In genomic region chr20:61478094-61478493, GRCh38 we compare ENCODE assay signal across 29 cellular contexts.
DNase-seq lines count a peak whose midpoint lies in the region; ATAC-seq, FAIRE-seq and TF ChIP-seq lines count a peak whose summit lies in the region.
"Had no signal": no experiment of that assay in that cellular context is flagged by ENCODE, and none has a peak within 500 bp of the region (broad histone marks: within the 10 kb centered on the region; RNA-seq: fewer than 3 reads in every experiment).

No MANE protein-coding gene starts in this region.

- H3K18ac ChIP-seq in mesendoderm (ENCODE audit: low read length), result no peak overlapping the region

- in situ Hi-C loops in HepG2 (cut with HindIII; ENCODE audit: extremely low pct_ligation_motif_present, low pct_unique_long_range_greater_than_20kb), result no loop called here

- no peak overlapping the region for H2BK15ac ChIP-seq in mesendoderm (replicated peaks; ENCODE audit: low read depth)

- TF ChIP-seq POLR2A in HepG2 (IDR thresholded peaks at IDR 0.05; ENCODE audit: insufficient read depth in 1 of 2, low read depth in 2 of 2, low read length in 2 of 2), result no peak
- TF ChIP-seq POLR2A in right lobe of liver (IDR thresholded peaks at IDR 0.05), result no peak

- DNase-seq in HepG2 (ENCODE audit: low spot score) (no peak), right lobe of liver (no peak), RWPE2 (ENCODE audit: low spot score) (peak; percentile 78), mesendoderm (no peak), NCI-H510A treated with DMSO at 0.1 percent for 48 hours (lab: John Stamatoyannopoulos, UW) (no peak), HUDEP-2 (lab: John Stamatoyannopoulos, UW; ENCODE audit: unreplicated experiment in 76 of 76) (no peak), DMS79 (lab: John Stamatoyannopoulos, UW) (no peak)
- DNase-seq: C1 segment of cervical spinal cord; CD4-positive, alpha-beta memory T cell; COR-L47; DMS53; EL; GF-D8; Kasumi-1; MV-4-11; NCI-H1105; NCI-H146; NCI-H1930; NCI-H2107; NCI-H446; NCI-H526 treated with DMSO at 0.1 percent for 48 hours; SIG-M5 had no signal

- TF ChIP-seq RAD21 in HepG2 (CRISPR knock-in tag; IDR thresholded peaks at IDR 0.05), result no peak

- H3K79me1 ChIP-seq in mesendoderm (ENCODE audit: low read length), result no peaks in the 10 kb centered on the region

- ATAC-seq in HepG2 (peak; percentile 26; the same call in 1 of the 3 replicates), right lobe of liver (no peak), RWPE2 (ENCODE audit: low read depth) (no peak)
- ATAC-seq: K562, Panc1 had no signal

- H3K9ac ChIP-seq in HepG2 (ENCODE audit: insufficient read depth, low read depth, low read length) (no peak overlapping the region), mesendoderm (ENCODE audit: low read length) (no peak overlapping the region)

- TF ChIP-seq CTCF in HepG2 (CRISPR knock-in tag; IDR thresholded peaks at IDR 0.05) (no peak), right lobe of liver (IDR thresholded peaks at IDR 0.05) (no peak), RWPE2 (IDR thresholded peaks at IDR 0.05; ENCODE audit: poor library complexity, severe bottlenecking) (no peak)

- intact Hi-C loops in HepG2 (cut with micrococcal nuclease; ENCODE audit: unreplicated experiment) (no loop called here), right lobe of liver (cut with DNase I) (no loop called here)

- H3K4me3 ChIP-seq in HepG2 (replicated peaks in 1 of 3; ENCODE audit: insufficient read depth in 1 of 3, low read depth in 2 of 3, low read length in 3 of 3), result no peak overlapping the region
- H3K4me3 ChIP-seq in right lobe of liver, result no peak overlapping the region
- H3K4me3 ChIP-seq in RWPE2 (ENCODE audit: severe bottlenecking), result no peak overlapping the region
- H3K4me3 ChIP-seq in mesendoderm (ENCODE audit: low read length), result no peak overlapping the region
- H3K4me3 ChIP-seq: K562, SK-N-MC had no signal

- H4K5ac ChIP-seq in mesendoderm (ENCODE audit: low read length), result no peak overlapping the region

- WGBS in HepG2 (ENCODE audit: low lambda C conversion rate), result 3% methylated on average over 9 of the region's 9 CpGs
- WGBS in right lobe of liver (ENCODE audit: insufficient coverage, low coverage, low lambda C conversion rate, missing lambda C conversion rate), result 40% methylated on average over 1 of the region's 9 CpGs
- WGBS in mesendoderm (ENCODE audit: extremely low coverage, insufficient coverage, low lambda C conversion rate), result no CpG with 5 or more reads among the region's 9 CpGs

- no peak overlapping the region for H2BK5ac ChIP-seq in mesendoderm (ENCODE audit: low read length)

- CTCF ChIA-PET in HepG2 (lab: Yijun Ruan, JAX; ENCODE audit: low intra/inter-chr PET ratio, low total read pairs), result no interaction called here

- H2AFZ ChIP-seq in HepG2 (ENCODE audit: low read length), result no peak overlapping the region

- no peak for FAIRE-seq in HepG2 (lab: Jason Lieb, UNC)
- FAIRE-seq: GM12892, H54, K562 had no signal

- H3K4ac ChIP-seq in mesendoderm (ENCODE audit: low read depth, low read length), result no peak overlapping the region

- H4K20me1 ChIP-seq in HepG2 (ENCODE audit: insufficient read depth, low read length), result no peaks in the 10 kb centered on the region

- H3K9me3 ChIP-seq in HepG2 (ENCODE audit: low read length) (no peaks in the 10 kb centered on the region), right lobe of liver (no peaks in the 10 kb centered on the region), RWPE2 (ENCODE audit: severe bottlenecking) (no peaks in the 10 kb centered on the region)

- H3K79me2 ChIP-seq in HepG2 (ENCODE audit: insufficient read depth, low read length), result no peaks in the 10 kb centered on the region
- H3K79me2 ChIP-seq in mesendoderm (ENCODE audit: control insufficient read depth, insufficient read depth, low read length), result no peaks in the 10 kb centered on the region

- no peak overlapping the region for H4K8ac ChIP-seq in mesendoderm (ENCODE audit: low read depth, low read length)

- H3K4me2 ChIP-seq in HepG2 (ENCODE audit: low read depth, low read length) (no peak overlapping the region), mesendoderm (ENCODE audit: low read length) (no peak overlapping the region)

- H2BK120ac ChIP-seq in mesendoderm (ENCODE audit: low read depth, low read length), result no peak overlapping the region

- POLR2A ChIA-PET in HepG2 (lab: Yijun Ruan, JAX), result no interaction called here

- H2AK5ac ChIP-seq in mesendoderm (ENCODE audit: low read length), result peak overlapping the region; percentile 20

- no TSS peak for BruUV-seq in HepG2 (replicated peaks; lab: Mats Ljungman, UMichigan)

- H3K4me1 ChIP-seq in HepG2 (ENCODE audit: insufficient read depth, low read length) (no peaks in the 10 kb centered on the region), right lobe of liver (no peaks in the 10 kb centered on the region), RWPE2 (ENCODE audit: insufficient read depth, poor library complexity, severe bottlenecking) (peaks cover 3% of the 10 kb centered on the region), mesendoderm (ENCODE audit: control insufficient read depth, low read depth, low read length) (no peaks in the 10 kb centered on the region)

- H3K27me3 ChIP-seq in HepG2 (ENCODE audit: control insufficient read depth in 1 of 2, insufficient read depth in 2 of 2, low read length in 2 of 2), result peaks cover 0 to 17% of the 10 kb centered on the region in 2 experiments; a peak in 2 of 5 replicates
- no peaks in the 10 kb centered on the region for H3K27me3 ChIP-seq in right lobe of liver
- H3K27me3 ChIP-seq in RWPE2 (ENCODE audit: insufficient read depth, poor library complexity, severe bottlenecking), result no peaks in the 10 kb centered on the region
- no peaks in the 10 kb centered on the region for H3K27me3 ChIP-seq in mesendoderm (ENCODE audit: insufficient read depth, low read length, poor library complexity)

- no peak overlapping the region for H3K56ac ChIP-seq in mesendoderm (ENCODE audit: low read length)

- H3K23ac ChIP-seq in mesendoderm (ENCODE audit: low read length), result no peak overlapping the region

- TF ChIP-seq EP300 in HepG2 (IDR thresholded peaks at IDR 0.05; ENCODE audit: low read depth in 2 of 2, low read length in 2 of 2) (no peak), HepG2 (CRISPR knock-in tag; IDR thresholded peaks at IDR 0.05; ENCODE audit: borderline replicate concordance) (no peak)

- H3K36me3 ChIP-seq in HepG2 (replicated peaks in 1 of 2; ENCODE audit: control insufficient read depth in 1 of 2, insufficient read depth in 2 of 2, low read length in 2 of 2) (no peaks in the 10 kb centered on the region), right lobe of liver (no peaks in the 10 kb centered on the region), RWPE2 (ENCODE audit: low read depth) (no peaks in the 10 kb centered on the region; the same call in 1 of the 2 replicates), mesendoderm (ENCODE audit: control insufficient read depth, insufficient read depth, low read length) (no peaks in the 10 kb centered on the region)

- H3K27ac ChIP-seq in HepG2 (ENCODE audit: extremely low read length, insufficient read depth, low read length) (no peak overlapping the region), right lobe of liver (no peak overlapping the region), RWPE2 (ENCODE audit: poor library complexity, severe bottlenecking) (no peak overlapping the region), mesendoderm (ENCODE audit: low read depth, low read length) (no peak overlapping the region)
- H3K27ac ChIP-seq: 22Rv1, HL-60, SK-N-MC had no signal

TF ChIP-seq in HepG2, 621 proteins besides CTCF, POLR2A, EP300 and RAD21 (continues in another document):
- TF ChIP-seq ISL2 (CRISPR knock-in tag; IDR thresholded peaks at IDR 0.05), result no peak
- no peak for TF ChIP-seq ZNF770 (CRISPR knock-in tag; IDR thresholded peaks at IDR 0.05)
- no peak for TF ChIP-seq DNMT3B (CRISPR knock-in tag; conservative IDR thresholded peaks at IDR 0.05)
- no peak for TF ChIP-seq NR2F1 (CRISPR knock-in tag; IDR thresholded peaks at IDR 0.05)
- TF ChIP-seq ZNF781 (CRISPR knock-in tag; IDR thresholded peaks at IDR 0.05; ENCODE audit: borderline replicate concordance, not compliant biosample characterization), result no peak
- no peak for TF ChIP-seq ZNF512B (CRISPR knock-in tag; IDR thresholded peaks at IDR 0.05; ENCODE audit: borderline replicate concordance)
